In genomic region chrX:154411322-154411980, GRCh38 we compare ENCODE assay signal across 8 cellular contexts. TPM values are rescaled to one million over a fixed set of nuclear protein-coding genes. Genes with fewer than 3 reads are reported as not detected.
A peak's percentile ranks its signal among the peaks of the same experiment; 100 is the strongest.
DNase-seq lines count a peak whose midpoint lies in the region; ATAC-seq and TF ChIP-seq lines count a peak whose summit lies in the region.

Gene TAFAZZIN, plus strand, starts transcription at chrX:154411539. Its CDS starts 305 bp downstream, at chrX:154411844.

- H3K14ac ChIP-seq in trophoblast cell (ENCODE audit: low read length), result peak within 1 kb of the TSS; percentile 94

- peak within 1 kb of the TSS; percentile 99 for H2AK5ac ChIP-seq in trophoblast cell (ENCODE audit: low read length)

- H2BK120ac ChIP-seq in trophoblast cell (ENCODE audit: insufficient read depth, low read length, poor library complexity), result peak within 1 kb of the TSS; percentile 86

- H3K79me1 ChIP-seq in trophoblast cell (ENCODE audit: low read length), result peaks cover 9% of the 10 kb centered on the region

- peak within 1 kb of the TSS; percentile 90 for H4K91ac ChIP-seq in trophoblast cell (ENCODE audit: low read depth, low read length)

- H3K4me3 ChIP-seq in LNCaP clone FGC (ENCODE audit: low read depth, low read length) (peak within 1 kb of the TSS; percentile 74), adipocyte (ENCODE audit: low read length) (peak within 1 kb of the TSS; percentile 80), trophoblast cell (ENCODE audit: low read depth, low read length) (peak within 1 kb of the TSS; percentile 84), uterus (peak within 1 kb of the TSS; percentile 31 to 76)

- H3K79me2 ChIP-seq in trophoblast cell (ENCODE audit: control insufficient read depth, insufficient read depth, low read length, poor library complexity), result peaks cover 11% of the 10 kb centered on the region

- no peak for TF ChIP-seq CTCF in LNCaP clone FGC (IDR thresholded peaks at IDR 0.05; ENCODE audit: control insufficient read depth, extremely low read depth, insufficient read depth)
- no peak for TF ChIP-seq CTCF in uterus (IDR thresholded peaks at IDR 0.05)

- H3K23ac ChIP-seq in trophoblast cell (ENCODE audit: low read length), result no peak within 1 kb of the TSS

- H3K4me1 ChIP-seq in adipocyte (ENCODE audit: control insufficient read depth, insufficient read depth, low read length) (peaks cover 5% of the 10 kb centered on the region), trophoblast cell (ENCODE audit: control insufficient read depth in 1 of 2, insufficient read depth in 2 of 2, low read length in 2 of 2) (peaks cover 9 to 14% of the 10 kb centered on the region in 2 experiments), uterus (no peaks in the 10 kb centered on the region)

- DNase-seq in COLO829 (ENCODE audit: low spot score), result peak; percentile 42
- no peak for DNase-seq in LNCaP clone FGC (ENCODE audit: low read depth)
- peak; percentile 56 for DNase-seq in T follicular helper cell (ENCODE audit: low read depth)
- peak; percentile 82 for DNase-seq in adipocyte (ENCODE audit: low read depth)
- peak; percentile 84 for DNase-seq in cardiac septum (ENCODE audit: low spot score)
- peak in 1 of 2 donors; percentile 59 for DNase-seq in trophoblast cell
- peak; percentile 63 to 73 for DNase-seq in uterus

- H3K36me3 ChIP-seq in adipocyte (ENCODE audit: control insufficient read depth, insufficient read depth, low read length, severe bottlenecking), result no peaks in the 10 kb centered on the region
- H3K36me3 ChIP-seq in trophoblast cell (ENCODE audit: control insufficient read depth in 1 of 2, insufficient read depth in 2 of 2, low read length in 2 of 2), result peaks cover 0 to 4% of the 10 kb centered on the region in 2 experiments
- H3K36me3 ChIP-seq in uterus, result no peaks in the 10 kb centered on the region

- H3K9me3 ChIP-seq in adipocyte (ENCODE audit: control insufficient read depth, low read length), result no peaks in the 10 kb centered on the region
- no peaks in the 10 kb centered on the region for H3K9me3 ChIP-seq in trophoblast cell (ENCODE audit: insufficient read depth, low read depth, low read length)
- H3K9me3 ChIP-seq in uterus, result no peaks in the 10 kb centered on the region

- WGBS in trophoblast cell (ENCODE audit: extremely low coverage, insufficient coverage, insufficient read length), result no CpG with 5 or more reads among the region's 72 CpGs

- peak; percentile 41 for ATAC-seq in GM21390 (IDR thresholded peaks at IDR 0.05; ENCODE audit: unreplicated experiment)

- no peak within 1 kb of the TSS for H2BK12ac ChIP-seq in trophoblast cell (ENCODE audit: low read length)

- H3K4ac ChIP-seq in trophoblast cell (ENCODE audit: low read depth, low read length), result peak within 1 kb of the TSS; percentile 79

- H3K18ac ChIP-seq in trophoblast cell (ENCODE audit: low read length), result peak within 1 kb of the TSS; percentile 95

- peak within 1 kb of the TSS; percentile 92 for H4K12ac ChIP-seq in trophoblast cell (ENCODE audit: low read depth, low read length)

- H3K27ac ChIP-seq in trophoblast cell (ENCODE audit: low read depth, low read length) (peak within 1 kb of the TSS; percentile 87), uterus (peak within 1 kb of the TSS; percentile 85 to 93)

- intact Hi-C loops in cardiac septum (cut with DNase I) (no loop called here), uterus (cut with DNase I; ENCODE audit: low total_unique reads) (no loop called here)

- peak within 1 kb of the TSS; percentile 94 for H3K4me2 ChIP-seq in trophoblast cell (ENCODE audit: low read length)

- peak within 1 kb of the TSS; percentile 88 for H3K9ac ChIP-seq in adipocyte (ENCODE audit: low read length)
- peak within 1 kb of the TSS; percentile 87 for H3K9ac ChIP-seq in trophoblast cell (ENCODE audit: low read length)

- TF ChIP-seq POLR2A in uterus (IDR thresholded peaks at IDR 0.05), result peak; percentile 42 to 71

- peak within 1 kb of the TSS; percentile 99 for H4K8ac ChIP-seq in trophoblast cell (ENCODE audit: low read depth, low read length)

- peak within 1 kb of the TSS; percentile 98 for H2AFZ ChIP-seq in trophoblast cell (ENCODE audit: insufficient read depth, low read length, poor library complexity)

- peak within 1 kb of the TSS; percentile 95 for H2BK5ac ChIP-seq in trophoblast cell (ENCODE audit: low read depth, low read length, poor library complexity)

- no peaks in the 10 kb centered on the region for H3K27me3 ChIP-seq in adipocyte (replicated peaks; ENCODE audit: control insufficient read depth, insufficient read depth, low read length)
- no peaks in the 10 kb centered on the region for H3K27me3 ChIP-seq in trophoblast cell (ENCODE audit: insufficient read depth, low read length)
- H3K27me3 ChIP-seq in uterus, result no peaks in the 10 kb centered on the region

RNA-seq across cellular contexts. Expression of gene TAFAZZIN, which starts in this region (rescaled TPM):
- 41.6 TPM for total RNA-seq in cardiac septum
- 14.4 and 14.7 TPM in 2 replicates for polyA plus RNA-seq in trophoblast cell (2013)
- total RNA-seq in uterus, result 10 to 100 TPM; 15.3 to 62.3 (median 20.5) TPM
